In genomic region chr2:62054916-62055315, GRCh38 we compare ENCODE assay signal across 26 cellular contexts.
DNase-seq lines count a peak whose midpoint lies in the region; ATAC-seq, FAIRE-seq and TF ChIP-seq lines count a peak whose summit lies in the region.
"Had no signal": no experiment of that assay in that cellular context is flagged by ENCODE, and none has a peak within 500 bp of the region (broad histone marks: within the 10 kb centered on the region; RNA-seq: fewer than 3 reads in every experiment).

No MANE protein-coding gene starts in this region.

- H3K9me2 ChIP-seq in Loucy (replicated peaks; ENCODE audit: low read depth, low read length): no peaks in the 10 kb centered on the region

- no TSS peak for BruUV-seq in GM12878 (replicated peaks; lab: Mats Ljungman, UMichigan)

- POLR2A ChIA-PET in GM12878 (lab: Charles Lee): no interaction called here

- H3K4me2 ChIP-seq in Loucy (ENCODE audit: low read depth, low read length, poor library complexity, severe bottlenecking) (peak overlapping the region; percentile 77), GM12878 (ENCODE audit: control insufficient read depth, insufficient read depth) (no peak overlapping the region)
- H3K4me2 ChIP-seq: SK-N-SH had no signal

- TF ChIP-seq POLR2A in GM12878 (IDR thresholded peaks at IDR 0.05; ENCODE audit: low read depth, low read length): no peak
- TF ChIP-seq POLR2A in spleen (IDR thresholded peaks at IDR 0.05): no peak

- RAD21 ChIA-PET in GM12878 (lab: Charles Lee; ENCODE audit: unreplicated experiment): interaction anchor here (0.6 to 1.8 kb wide), 5 partner anchors 15 to 328 kb away, joined by 3 to 6 read pairs (median 3); no protein-coding TSS in a partner anchor

- H3K27me3 ChIP-seq in Loucy (ENCODE audit: insufficient read depth, low read length, poor library complexity, severe bottlenecking) (no peaks in the 10 kb centered on the region), GM12878 (replicated peaks in 1 of 2; ENCODE audit: control insufficient read depth in 2 of 2, insufficient read depth in 2 of 2, low read length in 1 of 2) (no peaks in the 10 kb centered on the region), spleen (replicated peaks in 1 of 7) (no peaks in the 10 kb centered on the region)

- H3K27ac ChIP-seq in GM12878 (ENCODE audit: control insufficient read depth, insufficient read depth) (no peak overlapping the region), spleen (no peak overlapping the region)
- H3K27ac ChIP-seq: GM23248 had no signal

- no peak overlapping the region for H2AFZ ChIP-seq in Loucy (ENCODE audit: low read length)
- H2AFZ ChIP-seq in GM12878 (ENCODE audit: control insufficient read depth, low read depth, low read length): peak overlapping the region; percentile 6; the same call in 1 of the 2 replicates
- H2AFZ ChIP-seq: GM23248 had no signal

- 98% methylated on average over 3 of the region's 3 CpGs for WGBS in GM12878 (ENCODE audit: insufficient coverage, insufficient replicate concordance, low lambda C conversion rate, missing lambda C conversion rate)
- WGBS in spleen, 5 donors: 60 to 73% (median 66%) methylated on average over 3 of the region's 3 CpGs

- H3K9ac ChIP-seq in Loucy (ENCODE audit: low read depth, low read length, poor library complexity, severe bottlenecking) (peak overlapping the region; percentile 85), GM12878 (ENCODE audit: control insufficient read depth, insufficient read depth, low read length) (no peak overlapping the region)
- H3K9ac ChIP-seq: GM23248, SK-N-SH had no signal

- no peak for TF ChIP-seq CTCF in Loucy (conservative IDR thresholded peaks at IDR 0.05; ENCODE audit: low read length)
- TF ChIP-seq CTCF in GM12878 (IDR thresholded peaks at IDR 0.05 in 2 of 3, conservative IDR thresholded peaks at IDR 0.05 in 1 of 3; ENCODE audit: control insufficient read depth in 2 of 3, extremely low read depth in 1 of 3, insufficient read depth in 1 of 3, low read depth in 3 of 3, low read length in 3 of 3): no peak
- no peak for TF ChIP-seq CTCF in spleen (IDR thresholded peaks at IDR 0.05 in 8 of 11, conservative IDR thresholded peaks at IDR 0.05 in 3 of 11)

- DNase-seq in left ventricle myocardium superior (no peak), Right ventricle myocardium inferior (ENCODE audit: missing footprints) (no peak), HUDEP-2 (lab: John Stamatoyannopoulos, UW; ENCODE audit: unreplicated experiment in 76 of 76) (peak in 44 of 76 experiments; percentile 3 to 70 (median 22)), GM12878 (ENCODE audit: low read depth, low spot score) (no peak), dedifferentiated amniotic fluid mesenchymal stem cell (ENCODE audit: extremely low spot score) (no peak), spleen (no peak)
- DNase-seq: AML-193; C1 segment of cervical spinal cord; Caco-2; CD8-positive, alpha-beta T cell; GM23248; H7; NCI-H1105; NCI-H1436 treated with DMSO at 0.1 percent for 48 hours; NCI-H187 treated with DMSO at 0.1 percent for 48 hours; NCI-H2107; NCI-H774; SK-N-SH; T-helper 17 cell had no signal

- H3K79me2 ChIP-seq in Loucy (ENCODE audit: insufficient read depth, low read length) (peaks cover 56% of the 10 kb centered on the region), GM12878 (ENCODE audit: control insufficient read depth, insufficient read depth, low read length) (no peaks in the 10 kb centered on the region; the same call in 1 of the 2 replicates)

- peak; percentile 17 for ATAC-seq in left ventricle myocardium superior
- no peak for ATAC-seq in Right ventricle myocardium inferior
- no peak; the same call in none of the 3 replicates for ATAC-seq in GM12878
- ATAC-seq in GM21526 (IDR thresholded peaks at IDR 0.05; ENCODE audit: low FRiP score, unreplicated experiment): no peak
- ATAC-seq: CD8-positive, alpha-beta T cell; HepG2; K562; T-helper 17 cell had no signal

- in situ Hi-C loops in GM12878 (cut with MboI): no loop called here

- H3K36me3 ChIP-seq in Loucy (ENCODE audit: insufficient read depth, low read length): no peaks in the 10 kb centered on the region
- H3K36me3 ChIP-seq in GM12878 (ENCODE audit: control insufficient read depth in 2 of 2, insufficient read depth in 2 of 2, low read length in 1 of 2): no peaks in the 10 kb centered on the region
- peaks cover 0 to 9% (median 0%) of the 10 kb centered on the region in 6 donors for H3K36me3 ChIP-seq in spleen

- H3K4me1 ChIP-seq in Loucy (ENCODE audit: insufficient read depth, low read length, poor library complexity, severe bottlenecking): peaks cover 84% of the 10 kb centered on the region
- H3K4me1 ChIP-seq in GM12878 (ENCODE audit: control insufficient read depth, insufficient read depth, low read length): peaks cover 18% of the 10 kb centered on the region
- H3K4me1 ChIP-seq in spleen: no peaks in the 10 kb centered on the region
- H3K4me1 ChIP-seq: Caco-2 had no signal

- CTCF ChIA-PET in GM12878 (lab: Yijun Ruan, JAX): interaction anchor here (0.8 to 1.0 kb wide), 2 partner anchors 53 to 90 kb away, joined by 3 to 4 read pairs; no protein-coding TSS in a partner anchor

- no peak for FAIRE-seq in GM12878 (lab: Jason Lieb, UNC)
- FAIRE-seq: A204.1, G401.6, HepG2, K562, RCC 7860 had no signal

- SMC1A ChIA-PET in GM12878 (lab: Charles Lee; ENCODE audit: uncharacterized antibody, unreplicated experiment): interaction anchor here (0.6 to 8.5 kb wide), 15 partner anchors 8 to 1596 kb away, joined by 3 to 66 read pairs (median 4); no protein-coding TSS in a partner anchor

- no peaks in the 10 kb centered on the region for H3K9me3 ChIP-seq in Loucy (ENCODE audit: insufficient read depth, low read depth, low read length)
- no peaks in the 10 kb centered on the region; the same call in 2 of the 3 replicates for H3K9me3 ChIP-seq in GM12878 (replicated peaks; ENCODE audit: control insufficient read depth, insufficient read depth, low read length)
- H3K9me3 ChIP-seq in spleen: peaks cover 0 to 2% (median 2%) of the 10 kb centered on the region in 8 donors
- H3K9me3 ChIP-seq: Caco-2, SK-N-SH had no signal

- no peak for TF ChIP-seq RAD21 in GM12878 (IDR thresholded peaks at IDR 0.05; ENCODE audit: insufficient read depth, low read depth, low read length)

- H3F3A ChIP-seq in Loucy (ENCODE audit: low read depth): peaks cover 35% of the 10 kb centered on the region

- TF ChIP-seq EP300 in GM12878 (IDR thresholded peaks at IDR 0.05; ENCODE audit: borderline replicate concordance in 1 of 2, control insufficient read depth in 1 of 2, low read depth in 2 of 2, low read length in 2 of 2): no peak

- H3K4me3 ChIP-seq in Loucy (ENCODE audit: low read length, poor library complexity, severe bottlenecking): peak overlapping the region; percentile 68
- no peak overlapping the region for H3K4me3 ChIP-seq in GM12878
- H3K4me3 ChIP-seq in spleen: no peak overlapping the region
- H3K4me3 ChIP-seq: GM23248, K562 had no signal

- intact Hi-C loops in left ventricle myocardium superior (cut with micrococcal nuclease) (no loop called here), Right ventricle myocardium inferior (cut with DNase I) (no loop called here), GM12878 (cut with micrococcal nuclease; ENCODE audit: unreplicated experiment) (no loop called here), spleen (cut with DNase I; ENCODE audit: low total_unique reads) (no loop called here)

- no peaks in the 10 kb centered on the region for H4K20me1 ChIP-seq in Loucy (ENCODE audit: insufficient read depth, low read length, poor library complexity, severe bottlenecking)
- H4K20me1 ChIP-seq in GM12878 (ENCODE audit: control insufficient read depth, insufficient read depth): no peaks in the 10 kb centered on the region

TF ChIP-seq in GM12878, 131 proteins besides CTCF, POLR2A, EP300 and RAD21:
- TF ChIP-seq PAX5 (IDR thresholded peaks at IDR 0.05; ENCODE audit: borderline replicate concordance, low read depth, low read length) (no peak), GABPA (IDR thresholded peaks at IDR 0.05; ENCODE audit: low read depth) (no peak), ZSCAN29 (IDR thresholded peaks at IDR 0.05) (no peak), ETV6 (conservative IDR thresholded peaks at IDR 0.05 in 1 of 2, IDR thresholded peaks at IDR 0.05 in 1 of 2; ENCODE audit: borderline replicate concordance in 1 of 2, low read depth in 1 of 2) (no peak), PKNOX1 (IDR thresholded peaks at IDR 0.05) (0 out of 2 replicates have a peak, but pooled peaks have one; percentile 9)

Comparison
In these comparisons a context has a peak if more than half of its experiments do, and no peak if none do; other contexts are left out.
1. DNase-seq: peak in HUDEP-2 (44 of 76); none in left ventricle myocardium superior (single experiment), Right ventricle myocardium inferior (single experiment), GM12878 (single experiment), dedifferentiated amniotic fluid mesenchymal stem cell (single experiment) and spleen (single experiment).